Comparison of ENCODE assay signal across 28 cellular contexts in genomic region chr10:22518167-22518724, GRCh38.
"Had no signal": no experiment of that assay in that cellular context is flagged by ENCODE, and none has a peak within 500 bp of the region (broad histone marks: within the 10 kb centered on the region; RNA-seq: fewer than 3 reads in every experiment).

No MANE protein-coding gene starts in this region.

- H3K4me2 ChIP-seq: KMS-11 had no signal

- H3K36me3 ChIP-seq: brain microvascular endothelial cell had no signal

- H3K9ac ChIP-seq: KMS-11 had no signal

- H3K27ac ChIP-seq: brain microvascular endothelial cell, KMS-11, SK-N-MC, VCaP had no signal

- H3K27me3 ChIP-seq: brain microvascular endothelial cell had no signal

- H3K4me3 ChIP-seq: SK-N-MC had no signal

- DNase-seq: activated CD4-positive, alpha-beta memory T cell treated with anti-CD3 and anti-CD28 coated beads, Interleukin-2, amount 10 ng/mL, durations not matched to agents 7 days and 5 days; activated CD4-positive, alpha-beta T cell treated with anti-CD3 and anti-CD28 coated beads, Interleukin-2, amount 50 U/mL, for 1 hour; activated CD4-positive, CD25-positive, alpha-beta regulatory T cell; activated gamma-delta T cell; activated naive CD4-positive, alpha-beta T cell treated with anti-CD3 and anti-CD28 coated beads for 36 hours; activated T-cell treated with anti-CD3 and anti-CD28 coated beads for 4 hours; activated T-cell treated with anti-CD3 and anti-CD28 coated beads, Interleukin-2, amount 50 U/mL, for 48 hours; amygdala; brain microvascular endothelial cell; cerebellar nuclear complex; MM.1S; NCI-H1092; NCI-H1417; NCI-H1930; NCI-H2107; NCI-H2171 treated with DMSO at 0.1 percent for 48 hours; NCI-H226; NCI-H526; NCI-H82; OCI-M1; RPMI8226; T-cell; T-helper 2 cell; T1000 had no signal

- FAIRE-seq: TTC549 had no signal
